ENCODE assay signal across 19 cellular contexts in the genomic region with DNA sequence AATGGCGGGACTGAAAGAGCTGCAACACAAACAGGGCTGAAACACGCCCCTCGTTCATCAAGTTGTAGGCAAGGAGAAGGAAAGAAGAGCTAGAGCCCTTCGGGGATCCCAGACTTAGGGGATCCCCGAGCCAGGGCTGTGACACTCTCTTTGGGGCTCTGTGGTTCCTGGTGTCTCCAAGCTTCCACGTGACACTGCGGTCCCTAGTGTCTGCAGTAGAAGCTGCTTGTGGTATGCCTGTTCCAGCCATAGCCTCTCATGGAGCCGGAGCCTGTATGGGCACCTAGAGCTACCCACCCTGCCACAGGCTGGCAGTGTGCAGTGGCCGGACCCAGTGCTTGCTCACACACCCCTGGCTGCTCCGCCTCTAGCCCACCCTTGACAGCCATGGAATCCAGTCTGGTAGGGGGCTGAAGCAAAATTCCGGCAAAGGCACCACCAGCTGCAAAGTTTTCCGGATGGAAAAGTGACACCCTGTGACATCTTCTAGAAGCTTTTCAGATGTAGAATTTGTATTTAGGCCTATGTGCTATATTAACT.
DNase-seq lines count a peak whose midpoint lies in the region; ATAC-seq, FAIRE-seq and TF ChIP-seq lines count a peak whose summit lies in the region.
"Had no signal": no experiment of that assay in that cellular context is flagged by ENCODE, and none has a peak within 500 bp of the region (broad histone marks: within the 10 kb centered on the region; RNA-seq: fewer than 3 reads in every experiment).

No MANE protein-coding gene starts in this region.

- H3K27me3 Mint-ChIP-seq in activated naive CD4-positive, alpha-beta T cell treated with anti-CD3 and anti-CD28 coated beads for 36 hours (ENCODE audit: low read depth) = no peaks in the 10 kb centered on the region
- no peaks in the 10 kb centered on the region for H3K27me3 Mint-ChIP-seq in activated CD8-positive, alpha-beta T cell treated with anti-CD3 and anti-CD28 coated beads for 36 hours
- H3K27me3 Mint-ChIP-seq: CD4-positive, alpha-beta T cell had no signal

- H3K4me3 ChIP-seq in kidney (ENCODE audit: low read length in 2 of 2) (no peak overlapping the region), neuron (ENCODE audit: low read length) (no peak overlapping the region), upper lobe of right lung (no peak overlapping the region)
- H3K4me3 ChIP-seq: A549, GM23248 had no signal

- peak overlapping the region; percentile 39 for H2AFZ ChIP-seq in neuron (ENCODE audit: low read depth, low read length)
- H2AFZ ChIP-seq: GM23248 had no signal

- H3K4me1 Mint-ChIP-seq in activated naive CD4-positive, alpha-beta T cell treated with anti-CD3 and anti-CD28 coated beads for 36 hours (ENCODE audit: low read depth) = no peaks in the 10 kb centered on the region
- H3K4me1 Mint-ChIP-seq in activated CD8-positive, alpha-beta T cell treated with anti-CD3 and anti-CD28 coated beads for 36 hours (ENCODE audit: low read depth) = no peaks in the 10 kb centered on the region

- H3K9me3 ChIP-seq in kidney (ENCODE audit: control insufficient read depth in 1 of 2, low read length in 2 of 2) (peaks cover 0 to 3% of the 10 kb centered on the region in 2 donors), neuron (ENCODE audit: low read length) (peaks cover 4% of the 10 kb centered on the region), upper lobe of right lung (peaks cover 4% of the 10 kb centered on the region)
- H3K9me3 ChIP-seq: A549 had no signal

- peak; percentile 21 for ATAC-seq in upper lobe of right lung
- ATAC-seq in activated CD8-positive, alpha-beta T cell treated with anti-CD3 and anti-CD28 coated beads for 36 hours = no peak
- ATAC-seq: A549 had no signal

- no peak overlapping the region for H3K27ac ChIP-seq in kidney (ENCODE audit: low read depth in 2 of 2, low read length in 2 of 2)
- H3K27ac ChIP-seq in upper lobe of right lung = no peak overlapping the region
- H3K27ac ChIP-seq: 22Rv1, A549, C4-2B, GM23248 had no signal

- H3K4me3 Mint-ChIP-seq in activated naive CD4-positive, alpha-beta T cell treated with anti-CD3 and anti-CD28 coated beads for 36 hours = no peak overlapping the region
- no peak overlapping the region for H3K4me3 Mint-ChIP-seq in activated CD8-positive, alpha-beta T cell treated with anti-CD3 and anti-CD28 coated beads for 36 hours
- H3K4me3 Mint-ChIP-seq: CD4-positive, alpha-beta T cell had no signal

- no peaks in the 10 kb centered on the region for H3K36me3 ChIP-seq in kidney (ENCODE audit: control insufficient read depth in 1 of 2, insufficient read depth in 2 of 2, low read length in 2 of 2)
- no peaks in the 10 kb centered on the region for H3K36me3 ChIP-seq in neuron (ENCODE audit: insufficient read depth, low read length)
- H3K36me3 ChIP-seq in upper lobe of right lung = no peaks in the 10 kb centered on the region

- CTCF ChIA-PET in activated naive CD4-positive, alpha-beta T cell treated with anti-CD3 and anti-CD28 coated beads for 36 hours (lab: Charles Lee) = no interaction called here
- CTCF ChIA-PET in activated CD8-positive, alpha-beta T cell treated with anti-CD3 and anti-CD28 coated beads for 36 hours (lab: Charles Lee) = no interaction called here

- POLR2A ChIA-PET in activated CD8-positive, alpha-beta T cell treated with anti-CD3 and anti-CD28 coated beads for 36 hours (lab: Charles Lee) = no interaction called here

- H3K27me3 ChIP-seq in neuron (ENCODE audit: insufficient read depth, low read length) (no peaks in the 10 kb centered on the region), upper lobe of right lung (no peaks in the 10 kb centered on the region)

- no peaks in the 10 kb centered on the region for H3K36me3 Mint-ChIP-seq in activated naive CD4-positive, alpha-beta T cell treated with anti-CD3 and anti-CD28 coated beads for 36 hours (ENCODE audit: low read depth)
- no peaks in the 10 kb centered on the region for H3K36me3 Mint-ChIP-seq in activated CD8-positive, alpha-beta T cell treated with anti-CD3 and anti-CD28 coated beads for 36 hours (ENCODE audit: low read depth)

- intact Hi-C loops in activated naive CD4-positive, alpha-beta T cell treated with anti-CD3 and anti-CD28 coated beads for 36 hours (cut with micrococcal nuclease) = no loop called here
- intact Hi-C loops in kidney (cut with DNase I) (no loop called here), upper lobe of right lung (cut with DNase I) (no loop called here)
- intact Hi-C loops in activated CD8-positive, alpha-beta T cell treated with anti-CD3 and anti-CD28 coated beads for 36 hours (cut with micrococcal nuclease) = no loop called here

- TF ChIP-seq CTCF in kidney (IDR thresholded peaks at IDR 0.05; ENCODE audit: borderline replicate concordance, extremely low read depth, insufficient read depth) (no peak), upper lobe of right lung (IDR thresholded peaks at IDR 0.05) (no peak)
- no peak for TF ChIP-seq CTCF in activated CD8-positive, alpha-beta T cell treated with anti-CD3 and anti-CD28 coated beads for 36 hours (IDR thresholded peaks at IDR 0.05)

- H3K9ac ChIP-seq in kidney (ENCODE audit: low read length in 2 of 2) = no peak overlapping the region
- H3K9ac ChIP-seq: GM23248 had no signal

- no peak for FAIRE-seq in kidney (lab: Jason Lieb, UNC)
- FAIRE-seq: A549, GM12892, GM18507 had no signal

- H3K27ac Mint-ChIP-seq in activated naive CD4-positive, alpha-beta T cell treated with anti-CD3 and anti-CD28 coated beads for 36 hours = no peak overlapping the region
- H3K27ac Mint-ChIP-seq in activated CD8-positive, alpha-beta T cell treated with anti-CD3 and anti-CD28 coated beads for 36 hours = no peak overlapping the region
- H3K27ac Mint-ChIP-seq: CD4-positive, alpha-beta T cell had no signal

- DNase-seq in activated naive CD4-positive, alpha-beta T cell treated with anti-CD3 and anti-CD28 coated beads for 36 hours = peak; percentile 3
- no peak for DNase-seq in activated naive CD4-positive, alpha-beta T cell treated with Interleukin-2 at 50 U/mL for 16 hours
- DNase-seq in kidney (peak; percentile 29), upper lobe of right lung (no peak)
- DNase-seq in stimulated activated CD4-positive, alpha-beta T cell treated with anti-CD3 and anti-CD28 coated beads, Interleukin-1b, Interleukin-23, amount 100 ng/mL, for 48 hours = no peak
- no peak for DNase-seq in activated CD8-positive, alpha-beta T cell treated with anti-CD3 and anti-CD28 coated beads for 36 hours
- DNase-seq: AML-193; CD4-positive, alpha-beta T cell; DMS153; DMS79; GDM1; GM23248; HCEC 1CT had no signal

- H3K9me3 Mint-ChIP-seq in activated naive CD4-positive, alpha-beta T cell treated with anti-CD3 and anti-CD28 coated beads for 36 hours = peaks cover 4% of the 10 kb centered on the region
- H3K9me3 Mint-ChIP-seq in activated CD8-positive, alpha-beta T cell treated with anti-CD3 and anti-CD28 coated beads for 36 hours = peaks cover 18% of the 10 kb centered on the region

- H3K4me1 ChIP-seq in kidney (ENCODE audit: control insufficient read depth in 1 of 2, insufficient read depth in 1 of 2, low read depth in 1 of 2, low read length in 2 of 2) (no peaks in the 10 kb centered on the region), neuron (ENCODE audit: insufficient read depth, low read length) (no peaks in the 10 kb centered on the region), upper lobe of right lung (no peaks in the 10 kb centered on the region)
- H3K4me1 ChIP-seq: A549 had no signal

Comparison
In these comparisons a context has a peak if more than half of its experiments do, and no peak if none do; other contexts are left out.
1. DNase-seq: peak in activated naive CD4-positive, alpha-beta T cell treated with anti-CD3 and anti-CD28 coated beads for 36 hours (single experiment) and kidney (single experiment); none in activated naive CD4-positive, alpha-beta T cell treated with Interleukin-2 at 50 U/mL for 16 hours (single experiment), upper lobe of right lung (single experiment), stimulated activated CD4-positive, alpha-beta T cell treated with anti-CD3 and anti-CD28 coated beads, Interleukin-1b, Interleukin-23, amount 100 ng/mL, for 48 hours (single experiment) and activated CD8-positive, alpha-beta T cell treated with anti-CD3 and anti-CD28 coated beads for 36 hours (single experiment).